Comparison of ENCODE assay signal across 1 cellular context in the genomic region with DNA sequence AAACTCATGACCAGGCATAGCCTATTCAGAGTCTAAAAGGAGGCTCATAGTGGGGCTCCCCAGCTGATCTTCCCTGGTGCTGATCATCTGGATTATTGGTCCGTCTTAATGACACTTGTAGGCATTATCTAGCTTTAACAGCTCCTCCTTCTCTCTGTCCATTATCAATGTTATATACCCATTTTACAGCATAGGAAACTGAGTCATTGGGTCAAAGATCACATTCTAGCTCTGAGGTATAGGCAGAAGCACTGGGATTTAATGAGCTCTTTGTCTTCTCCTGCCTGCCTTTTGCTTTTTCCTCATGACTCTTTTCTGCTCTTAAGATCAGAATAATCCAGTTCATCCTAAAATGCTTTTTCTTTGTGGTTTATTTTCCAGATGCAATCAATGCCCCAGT.
TF ChIP-seq lines count a peak whose summit lies in the region.

No MANE protein-coding gene starts in this region.

TF ChIP-seq in endothelial cell of umbilical vein, 7 proteins besides CTCF, POLR2A, EP300 and RAD21:
- TF ChIP-seq MYC (IDR thresholded peaks at IDR 0.05; ENCODE audit: low read depth, low read length), result no peak
- TF ChIP-seq EZH2 (IDR thresholded peaks at IDR 0.05; ENCODE audit: borderline replicate concordance, low read depth, low read length, severe bottlenecking), result no peak
- no peak for TF ChIP-seq FOS (IDR thresholded peaks at IDR 0.05; ENCODE audit: borderline replicate concordance, insufficient read depth, low read length)
- TF ChIP-seq POLR2AphosphoS5 (IDR thresholded peaks at IDR 0.05; ENCODE audit: insufficient read depth, low read depth, low read length), result peak; percentile 11
- TF ChIP-seq, protein P1, sequence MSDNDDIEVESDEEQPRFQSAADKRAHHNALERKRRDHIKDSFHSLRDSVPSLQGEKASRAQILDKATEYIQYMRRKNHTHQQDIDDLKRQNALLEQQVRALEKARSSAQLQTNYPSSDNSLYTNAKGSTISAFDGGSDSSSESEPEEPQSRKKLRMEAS (IDR thresholded peaks at IDR 0.05; ENCODE audit: insufficient read depth, insufficient read length), result no peak
TF ChIP-seq in endothelial cell of umbilical vein: peak in this region for 1.
